8 cellular contexts compared by ENCODE assay signal in the genomic region with DNA sequence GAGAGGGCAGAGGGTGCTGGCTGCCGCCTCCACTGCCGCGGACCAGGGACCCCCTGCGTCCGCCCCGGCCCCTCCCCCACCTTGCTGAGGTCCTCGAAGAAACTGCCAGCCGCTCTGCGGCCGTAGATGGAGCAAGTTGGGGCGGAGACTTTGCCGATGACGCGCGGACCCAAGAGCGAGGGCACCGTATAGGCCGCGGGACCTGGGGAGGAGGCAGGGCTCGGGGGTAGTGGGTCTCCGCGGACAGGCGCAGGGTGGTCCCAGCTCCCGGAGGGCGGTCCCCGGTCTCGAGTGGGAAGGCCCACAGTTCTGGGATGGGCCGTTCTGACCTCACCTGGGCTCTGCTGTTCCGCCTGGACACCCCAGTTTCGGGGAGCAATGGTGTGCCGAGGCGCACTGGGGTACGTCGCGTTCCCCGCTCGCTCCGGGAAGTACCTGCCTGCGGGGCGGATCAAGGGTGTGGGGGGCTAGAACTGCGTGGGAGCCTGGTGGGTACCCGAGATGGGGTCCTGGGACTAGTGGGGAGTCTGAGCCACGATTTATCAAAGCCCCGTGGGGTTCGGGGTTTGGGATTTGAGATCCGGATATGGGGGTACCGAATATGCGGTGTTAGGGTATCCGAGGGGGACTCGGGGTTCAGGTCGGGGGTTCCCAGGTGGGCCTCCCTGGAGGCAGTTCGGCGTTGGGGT. TPM values are rescaled to one million over a fixed set of nuclear protein-coding genes. Genes with fewer than 3 reads are reported as not detected.
DNase-seq lines count a peak whose midpoint lies in the region; ATAC-seq and TF ChIP-seq lines count a peak whose summit lies in the region.

No MANE protein-coding gene starts in this region.

- no peak overlapping the region for H3K9ac ChIP-seq in neural cell (ENCODE audit: low read length)

- no peak for TF ChIP-seq CTCF in 22Rv1 (IDR thresholded peaks at IDR 0.05)
- no peak for TF ChIP-seq CTCF in neural cell (IDR thresholded peaks at IDR 0.05; ENCODE audit: poor library complexity, severe bottlenecking)

- no peak overlapping the region for H2AFZ ChIP-seq in neural cell (ENCODE audit: low read depth, low read length)

- H3K9me3 ChIP-seq in neural cell (ENCODE audit: low read length): no peaks in the 10 kb centered on the region

- no peak for ATAC-seq in GM19452 (IDR thresholded peaks at IDR 0.05; ENCODE audit: unreplicated experiment)

- TF ChIP-seq RAD21 in neural cell (conservative IDR thresholded peaks at IDR 0.05): no peak

- DNase-seq in GM19238 (ENCODE audit: insufficient read length, low spot score): peak; percentile 76
- DNase-seq in NOMO-1 treated with dmso at 0.1 percent for 144 hours (lab: John Stamatoyannopoulos, UW; ENCODE audit: unreplicated experiment): peak; percentile 86
- DNase-seq in activated T-cell treated with anti-CD3 and anti-CD28 coated beads, Interleukin-2, amount 50 U/mL, for 48 hours: peak; percentile 88 to 90
- DNase-seq in fibroblast of gingiva (ENCODE audit: low read depth): peak; percentile 87
- DNase-seq in stromal cell of bone marrow (ENCODE audit: low read depth): peak; percentile 77

- H3K9me2 ChIP-seq in neural cell (ENCODE audit: insufficient read depth, low read length): no peaks in the 10 kb centered on the region

- H3K27me3 ChIP-seq in neural cell (ENCODE audit: insufficient read depth, low read depth, low read length): peaks cover 34% of the 10 kb centered on the region

- peak overlapping the region; percentile 99 for H3K27ac ChIP-seq in 22Rv1
- no peak overlapping the region for H3K27ac ChIP-seq in neural cell (ENCODE audit: low read length)

- no peaks in the 10 kb centered on the region for H3K36me3 ChIP-seq in neural cell (ENCODE audit: insufficient read depth, low read length)

- no peaks in the 10 kb centered on the region for H3K79me2 ChIP-seq in neural cell (replicated peaks; ENCODE audit: insufficient read depth, low read length)

- no peaks in the 10 kb centered on the region for H3F3A ChIP-seq in neural cell (ENCODE audit: insufficient read depth, low read length, poor library complexity, severe bottlenecking)

- no peak for TF ChIP-seq EP300 in neural cell (conservative IDR thresholded peaks at IDR 0.05; ENCODE audit: poor library complexity, severe bottlenecking)

- H4K20me1 ChIP-seq in neural cell (ENCODE audit: insufficient read depth): no peaks in the 10 kb centered on the region

- H3K4me2 ChIP-seq in neural cell (ENCODE audit: low read length): no peak overlapping the region

- peak overlapping the region; percentile 57 for H3K4me3 ChIP-seq in neural cell (ENCODE audit: low read length)

TF ChIP-seq in neural cell, 6 proteins besides CTCF, POLR2A, EP300 and RAD21:
- TF ChIP-seq, protein P1, sequence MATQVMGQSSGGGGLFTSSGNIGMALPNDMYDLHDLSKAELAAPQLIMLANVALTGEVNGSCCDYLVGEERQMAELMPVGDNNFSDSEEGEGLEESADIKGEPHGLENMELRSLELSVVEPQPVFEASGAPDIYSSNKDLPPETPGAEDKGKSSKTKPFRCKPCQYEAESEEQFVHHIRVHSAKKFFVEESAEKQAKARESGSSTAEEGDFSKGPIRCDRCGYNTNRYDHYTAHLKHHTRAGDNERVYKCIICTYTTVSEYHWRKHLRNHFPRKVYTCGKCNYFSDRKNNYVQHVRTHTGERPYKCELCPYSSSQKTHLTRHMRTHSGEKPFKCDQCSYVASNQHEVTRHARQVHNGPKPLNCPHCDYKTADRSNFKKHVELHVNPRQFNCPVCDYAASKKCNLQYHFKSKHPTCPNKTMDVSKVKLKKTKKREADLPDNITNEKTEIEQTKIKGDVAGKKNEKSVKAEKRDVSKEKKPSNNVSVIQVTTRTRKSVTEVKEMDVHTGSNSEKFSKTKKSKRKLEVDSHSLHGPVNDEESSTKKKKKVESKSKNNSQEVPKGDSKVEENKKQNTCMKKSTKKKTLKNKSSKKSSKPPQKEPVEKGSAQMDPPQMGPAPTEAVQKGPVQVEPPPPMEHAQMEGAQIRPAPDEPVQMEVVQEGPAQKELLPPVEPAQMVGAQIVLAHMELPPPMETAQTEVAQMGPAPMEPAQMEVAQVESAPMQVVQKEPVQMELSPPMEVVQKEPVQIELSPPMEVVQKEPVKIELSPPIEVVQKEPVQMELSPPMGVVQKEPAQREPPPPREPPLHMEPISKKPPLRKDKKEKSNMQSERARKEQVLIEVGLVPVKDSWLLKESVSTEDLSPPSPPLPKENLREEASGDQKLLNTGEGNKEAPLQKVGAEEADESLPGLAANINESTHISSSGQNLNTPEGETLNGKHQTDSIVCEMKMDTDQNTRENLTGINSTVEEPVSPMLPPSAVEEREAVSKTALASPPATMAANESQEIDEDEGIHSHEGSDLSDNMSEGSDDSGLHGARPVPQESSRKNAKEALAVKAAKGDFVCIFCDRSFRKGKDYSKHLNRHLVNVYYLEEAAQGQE (IDR thresholded peaks at IDR 0.05; ENCODE audit: borderline replicate concordance): no peak
- TF ChIP-seq EZH2 (IDR thresholded peaks at IDR 0.05; ENCODE audit: borderline replicate concordance, insufficient read depth, low read length, poor library complexity, severe bottlenecking) (no peak), TAF1 (IDR thresholded peaks at IDR 0.05; ENCODE audit: low read depth) (no peak), POLR2AphosphoS5 (IDR thresholded peaks at IDR 0.05) (no peak), SMC3 (conservative IDR thresholded peaks at IDR 0.05; ENCODE audit: poor library complexity) (no peak), MXI1 (conservative IDR thresholded peaks at IDR 0.05; ENCODE audit: poor library complexity, severe bottlenecking) (no peak)
TF ChIP-seq in neural cell: peak in this region for 0.

RNA-seq across cellular contexts. Expression of a gene that starts 1.2 kb away (rescaled TPM):
- polyA plus RNA-seq in neural cell: 0.54 and 0.87 TPM in 2 replicates
- polyA minus RNA-seq in neural cell: 0.49 TPM in 1 of 2 replicates, not detected in the other

RNA-seq across cellular contexts. Expression of a gene that starts 5.6 kb away (rescaled TPM):
- polyA plus RNA-seq in neural cell: 8.1 and 9.6 TPM in 2 replicates
- 2.9 and 4.1 TPM in 2 replicates for polyA minus RNA-seq in neural cell

RNA-seq across cellular contexts. Expression of a gene that starts 14.7 kb away (rescaled TPM):
- polyA plus RNA-seq in neural cell: not detected in 2 replicates
- not detected in 2 replicates for polyA minus RNA-seq in neural cell

RNA-seq across cellular contexts. Expression of a gene that starts 23.0 kb away (rescaled TPM):
- polyA plus RNA-seq in neural cell: 76.8 and 81.1 TPM in 2 replicates
- 39.8 and 45.8 TPM in 2 replicates for polyA minus RNA-seq in neural cell

RNA-seq across cellular contexts. Expression of a gene that starts 23.5 kb away (rescaled TPM):
- 76.5 and 85.2 TPM in 2 replicates for polyA plus RNA-seq in neural cell
- polyA minus RNA-seq in neural cell: 17.8 and 19.0 TPM in 2 replicates
